ENCODE assay signal across 1 cellular context in the genomic region with DNA sequence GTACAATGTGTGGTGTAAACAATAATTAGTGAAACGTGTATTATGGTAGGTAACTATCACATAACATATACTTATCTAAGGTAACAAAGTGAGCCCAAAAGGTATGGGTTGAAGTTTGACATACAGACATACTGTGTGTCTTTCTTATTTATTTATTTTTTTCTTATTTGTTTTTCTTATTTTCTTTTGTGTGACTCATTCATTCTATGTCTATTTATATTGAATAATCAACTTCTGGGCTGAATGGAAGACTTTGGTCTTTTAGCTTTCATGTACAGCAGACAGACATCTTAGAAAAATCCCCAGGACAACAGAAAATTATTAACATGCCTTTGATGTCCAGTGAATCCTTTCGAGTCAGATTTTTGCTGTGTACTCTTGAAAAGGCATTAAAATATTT.
TF ChIP-seq lines count a peak whose summit lies in the region.

No MANE protein-coding gene starts in this region.

TF ChIP-seq in HepG2, 621 proteins besides CTCF, POLR2A, EP300 and RAD21 (continued from another document and continues in another):
- TF ChIP-seq HIC2 (CRISPR knock-in tag; IDR thresholded peaks at IDR 0.05; ENCODE audit: low read depth) (no peak), AKAP8 (CRISPR knock-in tag; IDR thresholded peaks at IDR 0.05) (no peak), FIP1L1 (IDR thresholded peaks at IDR 0.05; ENCODE audit: borderline replicate concordance, insufficient read depth, low read depth, low read length) (no peak), FOXC1 (CRISPR knock-in tag; IDR thresholded peaks at IDR 0.05; ENCODE audit: borderline replicate concordance) (no peak), SOX5 (CRISPR knock-in tag; IDR thresholded peaks at IDR 0.05; ENCODE audit: borderline replicate concordance) (peak; percentile 51; the same call in 1 of the 2 replicates), GABPB1 (CRISPR knock-in tag; IDR thresholded peaks at IDR 0.05) (no peak), ZGPAT (CRISPR knock-in tag; IDR thresholded peaks at IDR 0.05) (0 out of 2 replicates have a peak, but pooled peaks have one; percentile 30), BORCS8-MEF2B (CRISPR knock-in tag; IDR thresholded peaks at IDR 0.05) (no peak), DPF2 (CRISPR knock-in tag; IDR thresholded peaks at IDR 0.05; ENCODE audit: borderline replicate concordance, low read depth) (peak; percentile 13; the same call in 1 of the 2 replicates), E2F1 (CRISPR knock-in tag; IDR thresholded peaks at IDR 0.05) (no peak), MEIS2 (CRISPR knock-in tag; IDR thresholded peaks at IDR 0.05) (no peak), FOXA3 (CRISPR knock-in tag; IDR thresholded peaks at IDR 0.05) (peak; percentile 72), NFAT5 (CRISPR knock-in tag; IDR thresholded peaks at IDR 0.05) (no peak), ZNF235 (CRISPR knock-in tag; IDR thresholded peaks at IDR 0.05; ENCODE audit: borderline replicate concordance) (no peak), ZNF20 (CRISPR knock-in tag; IDR thresholded peaks at IDR 0.05) (no peak), NFE2L1 (CRISPR knock-in tag; IDR thresholded peaks at IDR 0.05; ENCODE audit: borderline replicate concordance) (no peak), GPN1 (CRISPR knock-in tag; IDR thresholded peaks at IDR 0.05; ENCODE audit: borderline replicate concordance) (no peak), SMARCC2 (IDR thresholded peaks at IDR 0.05) (peak; percentile 25; the same call in 1 of the 2 replicates), ZNF468 (CRISPR knock-in tag; IDR thresholded peaks at IDR 0.05) (no peak), CHD2 (IDR thresholded peaks at IDR 0.05; ENCODE audit: low read depth, low read length) (no peak), HMG20A (CRISPR knock-in tag; IDR thresholded peaks at IDR 0.05; ENCODE audit: borderline replicate concordance) (peak; percentile 63; the same call in 1 of the 2 replicates), MAFK (conservative IDR thresholded peaks at IDR 0.05 in 1 of 2, IDR thresholded peaks at IDR 0.05 in 1 of 2; ENCODE audit: low read length in 2 of 2) (no peak), HDAC2 (CRISPR knock-in tag; IDR thresholded peaks at IDR 0.05) (no peak), TBX3 (IDR thresholded peaks at IDR 0.05; ENCODE audit: borderline replicate concordance) (peak; percentile 86), GLI4 (CRISPR knock-in tag; IDR thresholded peaks at IDR 0.05; ENCODE audit: borderline replicate concordance) (no peak)
- TF ChIP-seq, protein P1, sequence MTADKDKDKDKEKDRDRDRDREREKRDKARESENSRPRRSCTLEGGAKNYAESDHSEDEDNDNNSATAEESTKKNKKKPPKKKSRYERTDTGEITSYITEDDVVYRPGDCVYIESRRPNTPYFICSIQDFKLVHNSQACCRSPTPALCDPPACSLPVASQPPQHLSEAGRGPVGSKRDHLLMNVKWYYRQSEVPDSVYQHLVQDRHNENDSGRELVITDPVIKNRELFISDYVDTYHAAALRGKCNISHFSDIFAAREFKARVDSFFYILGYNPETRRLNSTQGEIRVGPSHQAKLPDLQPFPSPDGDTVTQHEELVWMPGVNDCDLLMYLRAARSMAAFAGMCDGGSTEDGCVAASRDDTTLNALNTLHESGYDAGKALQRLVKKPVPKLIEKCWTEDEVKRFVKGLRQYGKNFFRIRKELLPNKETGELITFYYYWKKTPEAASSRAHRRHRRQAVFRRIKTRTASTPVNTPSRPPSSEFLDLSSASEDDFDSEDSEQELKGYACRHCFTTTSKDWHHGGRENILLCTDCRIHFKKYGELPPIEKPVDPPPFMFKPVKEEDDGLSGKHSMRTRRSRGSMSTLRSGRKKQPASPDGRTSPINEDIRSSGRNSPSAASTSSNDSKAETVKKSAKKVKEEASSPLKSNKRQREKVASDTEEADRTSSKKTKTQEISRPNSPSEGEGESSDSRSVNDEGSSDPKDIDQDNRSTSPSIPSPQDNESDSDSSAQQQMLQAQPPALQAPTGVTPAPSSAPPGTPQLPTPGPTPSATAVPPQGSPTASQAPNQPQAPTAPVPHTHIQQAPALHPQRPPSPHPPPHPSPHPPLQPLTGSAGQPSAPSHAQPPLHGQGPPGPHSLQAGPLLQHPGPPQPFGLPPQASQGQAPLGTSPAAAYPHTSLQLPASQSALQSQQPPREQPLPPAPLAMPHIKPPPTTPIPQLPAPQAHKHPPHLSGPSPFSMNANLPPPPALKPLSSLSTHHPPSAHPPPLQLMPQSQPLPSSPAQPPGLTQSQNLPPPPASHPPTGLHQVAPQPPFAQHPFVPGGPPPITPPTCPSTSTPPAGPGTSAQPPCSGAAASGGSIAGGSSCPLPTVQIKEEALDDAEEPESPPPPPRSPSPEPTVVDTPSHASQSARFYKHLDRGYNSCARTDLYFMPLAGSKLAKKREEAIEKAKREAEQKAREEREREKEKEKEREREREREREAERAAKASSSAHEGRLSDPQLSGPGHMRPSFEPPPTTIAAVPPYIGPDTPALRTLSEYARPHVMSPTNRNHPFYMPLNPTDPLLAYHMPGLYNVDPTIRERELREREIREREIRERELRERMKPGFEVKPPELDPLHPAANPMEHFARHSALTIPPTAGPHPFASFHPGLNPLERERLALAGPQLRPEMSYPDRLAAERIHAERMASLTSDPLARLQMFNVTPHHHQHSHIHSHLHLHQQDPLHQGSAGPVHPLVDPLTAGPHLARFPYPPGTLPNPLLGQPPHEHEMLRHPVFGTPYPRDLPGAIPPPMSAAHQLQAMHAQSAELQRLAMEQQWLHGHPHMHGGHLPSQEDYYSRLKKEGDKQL (CRISPR knock-in tag; IDR thresholded peaks at IDR 0.05; ENCODE audit: low read depth), result no peak
- TF ChIP-seq, protein P2, sequence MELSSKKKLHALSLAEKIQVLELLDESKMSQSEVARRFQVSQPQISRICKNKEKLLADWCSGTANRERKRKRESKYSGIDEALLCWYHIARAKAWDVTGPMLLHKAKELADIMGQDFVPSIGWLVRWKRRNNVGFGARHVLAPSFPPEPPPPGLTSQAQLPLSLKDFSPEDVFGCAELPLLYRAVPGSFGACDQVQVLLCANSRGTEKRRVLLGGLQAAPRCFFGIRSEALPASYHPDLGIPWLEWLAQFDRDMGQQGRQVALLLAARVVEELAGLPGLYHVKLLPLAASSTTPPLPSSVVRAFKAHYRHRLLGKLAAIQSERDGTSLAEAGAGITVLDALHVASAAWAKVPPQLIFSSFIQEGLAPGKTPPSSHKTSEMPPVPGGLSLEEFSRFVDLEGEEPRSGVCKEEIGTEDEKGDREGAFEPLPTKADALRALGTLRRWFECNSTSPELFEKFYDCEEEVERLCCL (CRISPR knock-in tag; IDR thresholded peaks at IDR 0.05; ENCODE audit: borderline replicate concordance), result no peak
- TF ChIP-seq, protein P3, sequence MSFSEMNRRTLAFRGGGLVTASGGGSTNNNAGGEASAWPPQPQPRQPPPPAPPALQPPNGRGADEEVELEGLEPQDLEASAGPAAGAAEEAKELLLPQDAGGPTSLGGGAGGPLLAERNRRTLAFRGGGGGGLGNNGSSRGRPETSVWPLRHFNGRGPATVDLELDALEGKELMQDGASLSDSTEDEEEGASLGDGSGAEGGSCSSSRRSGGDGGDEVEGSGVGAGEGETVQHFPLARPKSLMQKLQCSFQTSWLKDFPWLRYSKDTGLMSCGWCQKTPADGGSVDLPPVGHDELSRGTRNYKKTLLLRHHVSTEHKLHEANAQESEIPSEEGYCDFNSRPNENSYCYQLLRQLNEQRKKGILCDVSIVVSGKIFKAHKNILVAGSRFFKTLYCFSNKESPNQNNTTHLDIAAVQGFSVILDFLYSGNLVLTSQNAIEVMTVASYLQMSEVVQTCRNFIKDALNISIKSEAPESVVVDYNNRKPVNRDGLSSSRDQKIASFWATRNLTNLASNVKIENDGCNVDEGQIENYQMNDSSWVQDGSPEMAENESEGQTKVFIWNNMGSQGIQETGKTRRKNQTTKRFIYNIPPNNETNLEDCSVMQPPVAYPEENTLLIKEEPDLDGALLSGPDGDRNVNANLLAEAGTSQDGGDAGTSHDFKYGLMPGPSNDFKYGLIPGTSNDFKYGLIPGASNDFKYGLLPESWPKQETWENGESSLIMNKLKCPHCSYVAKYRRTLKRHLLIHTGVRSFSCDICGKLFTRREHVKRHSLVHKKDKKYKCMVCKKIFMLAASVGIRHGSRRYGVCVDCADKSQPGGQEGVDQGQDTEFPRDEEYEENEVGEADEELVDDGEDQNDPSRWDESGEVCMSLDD (CRISPR knock-in tag; IDR thresholded peaks at IDR 0.05; ENCODE audit: borderline replicate concordance), result no peak
- TF ChIP-seq, protein P4, sequence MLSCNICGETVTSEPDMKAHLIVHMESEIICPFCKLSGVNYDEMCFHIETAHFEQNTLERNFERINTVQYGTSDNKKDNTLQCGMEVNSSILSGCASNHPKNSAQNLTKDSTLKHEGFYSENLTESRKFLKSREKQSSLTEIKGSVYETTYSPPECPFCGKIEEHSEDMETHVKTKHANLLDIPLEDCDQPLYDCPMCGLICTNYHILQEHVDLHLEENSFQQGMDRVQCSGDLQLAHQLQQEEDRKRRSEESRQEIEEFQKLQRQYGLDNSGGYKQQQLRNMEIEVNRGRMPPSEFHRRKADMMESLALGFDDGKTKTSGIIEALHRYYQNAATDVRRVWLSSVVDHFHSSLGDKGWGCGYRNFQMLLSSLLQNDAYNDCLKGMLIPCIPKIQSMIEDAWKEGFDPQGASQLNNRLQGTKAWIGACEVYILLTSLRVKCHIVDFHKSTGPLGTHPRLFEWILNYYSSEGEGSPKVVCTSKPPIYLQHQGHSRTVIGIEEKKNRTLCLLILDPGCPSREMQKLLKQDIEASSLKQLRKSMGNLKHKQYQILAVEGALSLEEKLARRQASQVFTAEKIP (CRISPR knock-in tag; IDR thresholded peaks at IDR 0.05; ENCODE audit: borderline replicate concordance), result no peak
